Comparison of ENCODE assay signal across 14 cellular contexts in the genomic region with DNA sequence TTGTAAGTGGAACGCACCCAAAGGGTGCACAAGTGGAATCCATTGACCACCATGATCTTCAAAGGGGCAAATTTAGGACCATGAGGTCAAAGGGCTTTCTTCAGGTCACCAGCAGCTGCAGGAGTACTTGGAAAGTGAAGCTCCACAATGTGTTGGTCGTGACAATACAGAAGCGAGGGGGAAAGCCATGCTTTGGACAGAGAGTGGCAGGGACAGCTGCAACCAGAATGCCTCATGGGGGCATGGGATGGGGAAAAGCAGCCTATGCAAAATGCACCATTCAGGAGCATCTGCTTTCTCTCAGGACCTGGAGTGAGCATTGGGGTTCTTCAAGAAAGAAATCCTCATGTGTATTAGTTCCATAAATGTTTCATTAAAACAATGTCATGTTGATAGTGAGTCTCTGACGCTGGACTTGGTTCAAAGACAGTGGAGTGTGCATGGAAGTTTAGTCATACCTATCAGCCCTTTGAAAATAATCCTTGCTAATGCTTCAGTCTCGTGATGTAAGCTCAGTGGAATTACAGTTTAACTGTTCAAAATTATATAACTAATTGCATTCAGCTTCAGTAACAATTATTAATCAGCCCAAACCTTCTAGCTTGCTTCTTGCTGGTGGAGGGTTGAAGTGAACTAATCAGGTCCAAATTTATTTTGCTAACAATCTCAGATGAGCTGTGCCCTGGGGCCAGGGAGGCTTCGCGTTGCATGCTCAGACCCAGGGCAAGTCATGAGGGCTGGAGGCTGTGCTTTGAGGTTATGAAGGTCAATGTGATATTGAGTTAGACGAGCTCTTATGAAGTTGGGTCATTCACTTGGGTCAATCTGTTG.
"Had no signal": no experiment of that assay in that cellular context is flagged by ENCODE, and none has a peak within 500 bp of the region (broad histone marks: within the 10 kb centered on the region; RNA-seq: fewer than 3 reads in every experiment).

No MANE protein-coding gene starts in this region.

- H3K4me3 ChIP-seq: lower lobe of right lung, transverse colon had no signal

- H3K4me1 ChIP-seq: lower lobe of right lung, transverse colon had no signal

- H3K27ac ChIP-seq: lower lobe of right lung, transverse colon had no signal

- H3K27me3 ChIP-seq: transverse colon had no signal

- DNase-seq: activated CD4-positive, alpha-beta T cell treated with anti-CD3 and anti-CD28 coated beads, Interleukin-2, amount 50 U/mL, for 4 hours; activated CD4-positive, CD25-positive, alpha-beta regulatory T cell treated with anti-CD3 and anti-CD28 coated beads, Interleukin-2, amount 50 U/mL, for 72 hours; activated CD8-positive, alpha-beta memory T cell treated with anti-CD3 and anti-CD28 coated beads, Interleukin-2, amount 10 ng/mL, durations not matched to agents 7 days and 5 days; activated gamma-delta T cell; activated naive CD8-positive, alpha-beta T cell treated with anti-CD3 and anti-CD28 coated beads for 36 hours; activated T-cell treated with anti-CD3 and anti-CD28 coated beads, Interleukin-2, amount 50 U/mL, for 48 hours; aorta; left cardiac atrium; lower lobe of right lung; midbrain; naive thymus-derived CD4-positive, alpha-beta T cell; small intestine; transverse colon had no signal

- H3K9me3 ChIP-seq: lower lobe of right lung, transverse colon had no signal

- ATAC-seq: activated CD8-positive, alpha-beta memory T cell treated with anti-CD3 and anti-CD28 coated beads, Interleukin-2, amount 10 ng/mL, durations not matched to agents 7 days and 5 days; lower lobe of right lung; naive thymus-derived CD4-positive, alpha-beta T cell; stimulated activated effector memory CD8-positive, alpha-beta T cell treated with anti-CD3 and anti-CD28 coated beads, Interleukin-12 subunit alpha, Interleukin-12 subunit beta, amount 100 ng/mL, for 72 hours had no signal

- H3K36me3 ChIP-seq: lower lobe of right lung, transverse colon had no signal
